ENCODE assay signal across 1 cellular context in the genomic region with DNA sequence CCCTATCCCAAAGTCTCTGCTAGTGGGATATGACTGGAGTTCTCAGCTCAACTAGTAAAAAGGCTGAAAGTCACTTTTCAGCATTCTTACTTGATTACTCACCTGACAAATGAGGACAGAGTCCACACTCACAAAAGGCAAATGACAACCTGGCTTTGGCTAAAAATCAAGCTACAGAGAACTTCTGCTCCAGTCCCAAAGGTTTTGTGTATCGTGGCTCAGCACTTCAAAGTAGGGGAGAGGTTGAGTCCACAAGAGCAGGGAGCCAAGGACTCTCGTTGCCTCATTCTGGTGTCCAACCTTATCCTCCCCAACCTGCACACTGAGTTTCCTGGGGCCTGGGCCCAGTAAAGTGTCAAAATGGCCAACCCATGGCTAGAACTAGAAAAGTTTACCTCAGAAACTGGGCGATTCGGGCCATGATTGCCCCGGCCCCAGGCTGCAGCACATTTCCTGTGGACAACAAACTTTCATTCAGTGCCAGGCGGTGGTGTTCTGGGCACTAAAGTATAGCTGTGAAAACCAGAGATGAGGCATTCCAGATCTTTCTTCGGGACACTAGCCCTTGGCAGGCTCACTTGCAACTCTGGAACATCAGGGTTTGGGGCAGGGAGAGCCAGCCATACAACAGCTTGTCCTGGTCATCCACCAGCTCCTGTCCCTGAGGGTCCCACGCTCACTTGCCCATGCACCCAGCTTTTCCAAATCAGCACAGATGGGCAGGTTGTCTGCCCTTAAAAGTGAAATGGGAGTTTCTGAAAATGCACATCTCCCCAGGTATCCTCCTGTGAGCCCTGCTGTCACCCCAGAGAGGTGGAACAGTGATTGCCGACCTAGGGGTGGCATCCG.
TF ChIP-seq lines count a peak whose summit lies in the region.

No MANE protein-coding gene starts in this region.

TF ChIP-seq in GM12878, 131 proteins besides CTCF, POLR2A, EP300 and RAD21:
- no peak for TF ChIP-seq HDAC6 (IDR thresholded peaks at IDR 0.05; ENCODE audit: unreplicated experiment)
- TF ChIP-seq TCF7 (IDR thresholded peaks at IDR 0.05; ENCODE audit: borderline replicate concordance), result no peak
- no peak for TF ChIP-seq NBN (IDR thresholded peaks at IDR 0.05)
- TF ChIP-seq NR2C1 (IDR thresholded peaks at IDR 0.05), result no peak
- no peak for TF ChIP-seq TCF3 (IDR thresholded peaks at IDR 0.05; ENCODE audit: borderline replicate concordance, insufficient read depth, low read depth, low read length)
- no peak for TF ChIP-seq ZBTB40 (IDR thresholded peaks at IDR 0.05; ENCODE audit: borderline replicate concordance)
- TF ChIP-seq ESRRA (IDR thresholded peaks at IDR 0.05; ENCODE audit: low read length), result no peak
- TF ChIP-seq SUPT20H (IDR thresholded peaks at IDR 0.05; ENCODE audit: borderline replicate concordance, control insufficient read depth, low read depth, low read length), result no peak
- no peak for TF ChIP-seq BACH1 (IDR thresholded peaks at IDR 0.05; ENCODE audit: borderline replicate concordance)
- no peak for TF ChIP-seq BMI1 (IDR thresholded peaks at IDR 0.05; ENCODE audit: borderline replicate concordance)
